ENCODE assay signal across 1 cellular context in the genomic region with DNA sequence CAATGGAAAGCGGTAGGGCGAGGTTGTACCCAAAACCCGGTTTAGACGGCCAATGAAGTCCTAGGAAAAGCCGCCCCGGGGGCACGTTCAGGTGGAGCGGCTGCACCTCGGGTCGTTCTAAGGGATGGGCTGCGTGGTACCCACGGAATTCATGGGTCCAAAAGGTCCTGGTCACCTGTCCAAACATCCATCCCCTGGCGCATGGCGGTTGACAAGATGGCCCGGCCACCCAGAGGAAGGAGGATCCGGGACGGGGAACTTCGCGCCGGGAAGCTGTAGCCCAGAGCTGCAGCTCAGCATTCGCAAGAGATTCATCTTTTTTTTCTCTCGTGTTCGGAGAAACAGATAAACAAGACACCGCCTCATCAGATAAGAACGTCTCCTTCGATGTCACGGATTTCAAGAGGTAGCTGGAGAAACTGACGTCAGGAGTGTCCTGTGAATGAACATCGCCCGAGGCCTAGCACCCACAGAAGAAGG.
TF ChIP-seq lines count a peak whose summit lies in the region.

No MANE protein-coding gene starts in this region.

TF ChIP-seq in A549, 52 proteins besides CTCF, POLR2A, EP300 and RAD21 (continued from another document):
- TF ChIP-seq, protein P1, sequence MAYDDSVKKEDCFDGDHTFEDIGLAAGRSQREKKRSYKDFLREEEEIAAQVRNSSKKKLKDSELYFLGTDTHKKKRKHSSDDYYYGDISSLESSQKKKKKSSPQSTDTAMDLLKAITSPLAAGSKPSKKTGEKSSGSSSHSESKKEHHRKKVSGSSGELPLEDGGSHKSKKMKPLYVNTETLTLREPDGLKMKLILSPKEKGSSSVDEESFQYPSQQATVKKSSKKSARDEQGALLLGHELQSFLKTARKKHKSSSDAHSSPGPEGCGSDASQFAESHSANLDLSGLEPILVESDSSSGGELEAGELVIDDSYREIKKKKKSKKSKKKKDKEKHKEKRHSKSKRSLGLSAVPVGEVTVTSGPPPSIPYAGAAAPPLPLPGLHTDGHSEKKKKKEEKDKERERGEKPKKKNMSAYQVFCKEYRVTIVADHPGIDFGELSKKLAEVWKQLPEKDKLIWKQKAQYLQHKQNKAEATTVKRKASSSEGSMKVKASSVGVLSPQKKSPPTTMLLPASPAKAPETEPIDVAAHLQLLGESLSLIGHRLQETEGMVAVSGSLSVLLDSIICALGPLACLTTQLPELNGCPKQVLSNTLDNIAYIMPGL (CRISPR knock-in tag; IDR thresholded peaks at IDR 0.05; ENCODE audit: borderline replicate concordance), result no peak
- TF ChIP-seq EHF (CRISPR knock-in tag; IDR thresholded peaks at IDR 0.05), result no peak
